Comparison of ENCODE assay signal across 21 cellular contexts in genomic region chr9:119086590-119086989, GRCh38.
"Had no signal": no experiment of that assay in that cellular context is flagged by ENCODE, and none has a peak within 500 bp of the region (broad histone marks: within the 10 kb centered on the region; RNA-seq: fewer than 3 reads in every experiment).

No MANE protein-coding gene starts in this region.

- H3K9me3 ChIP-seq: breast epithelium, neutrophil, pancreas, tibial artery had no signal

- ATAC-seq: foreskin keratinocyte; left cardiac atrium; natural killer cell treated with Interleukin-12 subunit alpha and Interleukin-12 subunit beta and Interleukin-15 and Interleukin-18, amount 100 ng/mL, for 72 hours; pancreas; right cardiac atrium had no signal

- H3K4me3 ChIP-seq: breast epithelium, pancreas, tibial artery had no signal

- FAIRE-seq: colon, pancreas had no signal

- H3K27ac ChIP-seq: breast epithelium, foreskin keratinocyte, neutrophil, pancreas, tibial artery had no signal

- H3K27me3 ChIP-seq: breast epithelium, foreskin keratinocyte, neutrophil, pancreas, tibial artery had no signal

- H3K4me1 ChIP-seq: breast epithelium, foreskin keratinocyte, pancreas, tibial artery had no signal

- H3K36me3 ChIP-seq: breast epithelium, neutrophil, pancreas, tibial artery had no signal

- DNase-seq: activated CD4-positive, alpha-beta memory T cell treated with anti-CD3 and anti-CD28 coated beads for 36 hours; activated CD4-positive, alpha-beta T cell treated with anti-CD3 and anti-CD28 coated beads for 48 hours; activated CD4-positive, CD25-positive, alpha-beta regulatory T cell; activated effector memory CD4-positive, alpha-beta T cell treated with Interleukin-2 at 50 U/mL for 16 hours; activated naive CD4-positive, alpha-beta T cell treated with anti-CD3 and anti-CD28 coated beads for 36 hours; activated naive CD8-positive, alpha-beta T cell treated with anti-CD3 and anti-CD28 coated beads, Interleukin-2, amount 10 ng/mL, durations not matched to agents 7 days and 5 days; activated T-cell treated with anti-CD3 and anti-CD28 coated beads, Interleukin-2, amount 50 U/mL, for 48 hours; amniotic stem cell; effector memory CD4-positive, alpha-beta T cell; foreskin keratinocyte; islet precursor cell; left cardiac atrium; pancreas; right cardiac atrium; stimulated activated CD4-positive, alpha-beta T cell treated with anti-CD3 and anti-CD28 coated beads, Interleukin-4, amount 100 ng/mL, for 4 hours; substantia nigra; tibial artery had no signal
